In genomic region chr13:23321534-23322241, GRCh38 we compare ENCODE assay signal across 8 cellular contexts.
DNase-seq lines count a peak whose midpoint lies in the region; ATAC-seq and TF ChIP-seq lines count a peak whose summit lies in the region.

No MANE protein-coding gene starts in this region.

- BruUV-seq in Panc1 (replicated peaks; lab: Mats Ljungman, UMichigan), result no TSS peak

- DNase-seq in NCI-H2196 (lab: John Stamatoyannopoulos, UW; ENCODE audit: unreplicated experiment) (peak; percentile 0), NCI-H2196 treated with DMSO at 0.1 percent for 48 hours (lab: John Stamatoyannopoulos, UW; ENCODE audit: unreplicated experiment) (no peak), Panc1 (ENCODE audit: low read depth, low spot score) (peak; percentile 69), epithelial cell of esophagus (ENCODE audit: low read depth) (peak; percentile 96), posterior vena cava (ENCODE audit: low spot score) (peak; percentile 95), vagina (ENCODE audit: extremely low spot score in 2 of 2) (no peak), HT-29 (ENCODE audit: low spot score) (no peak)

- in situ Hi-C loops in Panc1 (cut with HindIII; ENCODE audit: low pct_unique_long_range_greater_than_20kb, low sequenced_read_pairs), result no loop called here

- CTCF ChIA-PET in Panc1 (lab: Charles Lee), result interaction anchor here (0.6 to 0.8 kb wide), 2 partner anchors 520 to 839 kb away, joined by 3 to 6 read pairs; no protein-coding TSS in a partner anchor

- POLR2A ChIA-PET in Panc1 (lab: Charles Lee), result no interaction called here

- H3K4me1 ChIP-seq in Panc1 (ENCODE audit: control insufficient read depth, insufficient read depth, low read length), result peaks cover 4% of the 10 kb centered on the region; the same call in 1 of the 2 replicates
- peaks cover 23% of the 10 kb centered on the region for H3K4me1 ChIP-seq in vagina

- no peaks in the 10 kb centered on the region for H3K9me3 ChIP-seq in Panc1 (ENCODE audit: control insufficient read depth, insufficient read depth, low read depth, low read length)
- no peaks in the 10 kb centered on the region for H3K9me3 ChIP-seq in vagina

- no peak overlapping the region for H3K27ac ChIP-seq in Panc1 (ENCODE audit: low read length)
- H3K27ac ChIP-seq in vagina, result no peak overlapping the region

- no peak for TF ChIP-seq POLR2A in vagina (IDR thresholded peaks at IDR 0.05)

- H3K36me3 ChIP-seq in Panc1 (ENCODE audit: control insufficient read depth, insufficient read depth, low read length) (no peaks in the 10 kb centered on the region), vagina (no peaks in the 10 kb centered on the region)

- no peaks in the 10 kb centered on the region for H3K27me3 ChIP-seq in Panc1 (ENCODE audit: control insufficient read depth, insufficient read depth, low read length)
- no peaks in the 10 kb centered on the region for H3K27me3 ChIP-seq in vagina

- peak overlapping the region; percentile 7 to 26; a peak in 2 of 4 replicates for H3K4me3 ChIP-seq in Panc1 (ENCODE audit: low read depth in 2 of 2, low read length in 2 of 2)
- no peak overlapping the region for H3K4me3 ChIP-seq in epithelial cell of esophagus (ENCODE audit: low read length)
- peak overlapping the region in 1 of 2 donors; percentile 27 for H3K4me3 ChIP-seq in vagina

- intact Hi-C loops in Panc1 (cut with micrococcal nuclease; ENCODE audit: unreplicated experiment) (no loop called here), posterior vena cava (cut with DNase I) (no loop called here), vagina (cut with DNase I) (loop anchor here (5.0 kb wide), 1 partner anchor 291 kb away; no protein-coding TSS in a partner anchor)

- ATAC-seq in HG02588 (IDR thresholded peaks at IDR 0.05; ENCODE audit: unreplicated experiment) (peak; percentile 84), Panc1 (peak; percentile 95)

- no peak for TF ChIP-seq CTCF in Panc1 (IDR thresholded peaks at IDR 0.05)
- no peak for TF ChIP-seq CTCF in epithelial cell of esophagus (IDR thresholded peaks at IDR 0.05; ENCODE audit: insufficient read depth, low read depth, low read length, missing control alignments)
- no peak for TF ChIP-seq CTCF in vagina (IDR thresholded peaks at IDR 0.05)

Comparison
In these comparisons a context has a peak if more than half of its experiments do, and no peak if none do; other contexts are left out.
1. DNase-seq: peak in NCI-H2196 (single experiment), Panc1 (single experiment), epithelial cell of esophagus (single experiment) and posterior vena cava (single experiment); none in NCI-H2196 treated with DMSO at 0.1 percent for 48 hours (single experiment), vagina (0 of 2) and HT-29 (single experiment).